ENCODE assay signal across 9 cellular contexts in the genomic region with DNA sequence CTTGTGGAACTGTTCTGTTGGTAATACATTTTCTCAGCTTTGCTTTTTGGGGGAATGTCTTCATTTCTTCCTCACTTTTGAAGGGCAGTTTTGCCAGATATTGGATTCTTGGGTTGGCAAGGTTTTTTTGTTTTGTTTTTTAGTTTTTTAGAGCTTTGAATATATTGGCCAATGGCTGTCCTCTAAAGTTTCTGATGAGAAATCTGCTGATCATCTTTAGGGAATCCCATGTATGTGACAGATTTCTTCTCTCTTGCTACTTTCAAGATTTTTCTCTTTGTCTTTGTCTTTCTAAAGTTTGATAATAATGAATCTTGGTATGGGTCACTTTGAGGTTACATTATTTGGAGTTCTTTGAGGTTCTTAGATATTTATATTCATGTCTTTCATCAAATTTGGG.
"Had no signal": no experiment of that assay in that cellular context is flagged by ENCODE, and none has a peak within 500 bp of the region (broad histone marks: within the 10 kb centered on the region; RNA-seq: fewer than 3 reads in every experiment).

No MANE protein-coding gene starts in this region.

- ATAC-seq: GM23338, HCT116 had no signal

- H3K4me1 Mint-ChIP-seq: GM23338, H9 had no signal

- DNase-seq: GM23248, GOT3, H7, H9, HCEC 1CT, HFFc6 had no signal

- H3K4me3 Mint-ChIP-seq: GM23338, H9, HFFc6 had no signal

- H3K36me3 ChIP-seq: HAP-1 had no signal

- H3K4me3 ChIP-seq: GM23248, GM23338, HAP-1 had no signal

- H3K9ac ChIP-seq: GM23248 had no signal

- H3K27ac Mint-ChIP-seq: GM23338, H9, HFFc6 had no signal

- H3K27ac ChIP-seq: GM23248 had no signal
